In genomic region chrX:48493890-48494364, GRCh38 we compare ENCODE assay signal across 1 cellular context.
TF ChIP-seq lines count a peak whose summit lies in the region.

No MANE protein-coding gene starts in this region.

TF ChIP-seq in HepG2, 621 proteins besides CTCF, POLR2A, EP300 and RAD21 (continues in another document):
- TF ChIP-seq ZBTB7B (CRISPR knock-in tag; IDR thresholded peaks at IDR 0.05) (no peak), PATZ1 (CRISPR knock-in tag; IDR thresholded peaks at IDR 0.05) (0 out of 2 replicates have a peak, but pooled peaks have one; percentile 12), DMAP1 (CRISPR knock-in tag; IDR thresholded peaks at IDR 0.05) (no peak), ZNF562 (CRISPR knock-in tag; IDR thresholded peaks at IDR 0.05; ENCODE audit: borderline replicate concordance) (no peak), ZMYM3 (CRISPR knock-in tag; IDR thresholded peaks at IDR 0.05) (no peak), ZZZ3 (CRISPR knock-in tag; IDR thresholded peaks at IDR 0.05; ENCODE audit: borderline replicate concordance) (no peak), HMG20B (CRISPR knock-in tag; conservative IDR thresholded peaks at IDR 0.05) (no peak), GTF3A (CRISPR knock-in tag; conservative IDR thresholded peaks at IDR 0.05) (no peak), RFX3 (CRISPR knock-in tag; IDR thresholded peaks at IDR 0.05) (no peak), HIVEP1 (CRISPR knock-in tag; IDR thresholded peaks at IDR 0.05) (no peak), ZBTB10 (CRISPR knock-in tag; IDR thresholded peaks at IDR 0.05; ENCODE audit: borderline replicate concordance) (no peak), HNRNPUL1 (IDR thresholded peaks at IDR 0.05; ENCODE audit: low read depth, low read length) (no peak), JARID2 (CRISPR knock-in tag; IDR thresholded peaks at IDR 0.05; ENCODE audit: insufficient replicate concordance) (no peak), FOXP4 (CRISPR knock-in tag; IDR thresholded peaks at IDR 0.05) (no peak), DPF2 (CRISPR knock-in tag; IDR thresholded peaks at IDR 0.05; ENCODE audit: borderline replicate concordance, low read depth) (no peak), CEBPB (IDR thresholded peaks at IDR 0.05; ENCODE audit: borderline replicate concordance, low read depth, low read length) (no peak), CHD2 (IDR thresholded peaks at IDR 0.05; ENCODE audit: low read depth, low read length) (no peak), ZNF142 (CRISPR knock-in tag; IDR thresholded peaks at IDR 0.05) (no peak), ESRRA (CRISPR knock-in tag; IDR thresholded peaks at IDR 0.05; ENCODE audit: low read depth) (no peak), SCMH1 (CRISPR knock-in tag; IDR thresholded peaks at IDR 0.05; ENCODE audit: borderline replicate concordance) (no peak), ZNF251 (CRISPR knock-in tag; IDR thresholded peaks at IDR 0.05) (no peak), PRMT3 (CRISPR knock-in tag; IDR thresholded peaks at IDR 0.05; ENCODE audit: borderline replicate concordance, low read depth) (no peak), TGIF2 (CRISPR knock-in tag; IDR thresholded peaks at IDR 0.05) (no peak), NBN (conservative IDR thresholded peaks at IDR 0.05) (no peak), SNAI1 (CRISPR knock-in tag; IDR thresholded peaks at IDR 0.05; ENCODE audit: borderline replicate concordance) (no peak), TCF12 (IDR thresholded peaks at IDR 0.05) (no peak), TCF12 (CRISPR knock-in tag; IDR thresholded peaks at IDR 0.05) (no peak), ZNF710 (CRISPR knock-in tag; IDR thresholded peaks at IDR 0.05; ENCODE audit: borderline replicate concordance) (no peak), ZNF567 (CRISPR knock-in tag; IDR thresholded peaks at IDR 0.05; ENCODE audit: borderline replicate concordance) (no peak), SIN3A (IDR thresholded peaks at IDR 0.05; ENCODE audit: borderline replicate concordance, low read depth, low read length) (no peak), ZNF83 (CRISPR knock-in tag; IDR thresholded peaks at IDR 0.05; ENCODE audit: borderline replicate concordance) (no peak), GABPB1 (CRISPR knock-in tag; IDR thresholded peaks at IDR 0.05) (no peak), NFYC (CRISPR knock-in tag; IDR thresholded peaks at IDR 0.05) (no peak), ZNF281 (CRISPR knock-in tag; IDR thresholded peaks at IDR 0.05; ENCODE audit: borderline replicate concordance) (no peak), ZNF687 (CRISPR knock-in tag; IDR thresholded peaks at IDR 0.05) (peak; percentile 31), SRSF9 (IDR thresholded peaks at IDR 0.05; ENCODE audit: borderline replicate concordance, insufficient read depth, low read depth, low read length, poor library complexity, severe bottlenecking) (no peak), SMC3 (IDR thresholded peaks at IDR 0.05; ENCODE audit: low read length) (peak; percentile 23; the same call in 1 of the 2 replicates), ZNF605 (CRISPR knock-in tag; IDR thresholded peaks at IDR 0.05) (no peak), ZNF225 (CRISPR knock-in tag; IDR thresholded peaks at IDR 0.05) (no peak), SALL1 (CRISPR knock-in tag; IDR thresholded peaks at IDR 0.05) (peak; percentile 34; the same call in 1 of the 2 replicates), RFXAP (CRISPR knock-in tag; IDR thresholded peaks at IDR 0.05; ENCODE audit: borderline replicate concordance) (no peak), MIER2 (CRISPR knock-in tag; IDR thresholded peaks at IDR 0.05) (no peak), ZSCAN22 (CRISPR knock-in tag; IDR thresholded peaks at IDR 0.05) (no peak), NFRKB (IDR thresholded peaks at IDR 0.05) (no peak)
